9 cellular contexts compared by ENCODE assay signal in the genomic region with DNA sequence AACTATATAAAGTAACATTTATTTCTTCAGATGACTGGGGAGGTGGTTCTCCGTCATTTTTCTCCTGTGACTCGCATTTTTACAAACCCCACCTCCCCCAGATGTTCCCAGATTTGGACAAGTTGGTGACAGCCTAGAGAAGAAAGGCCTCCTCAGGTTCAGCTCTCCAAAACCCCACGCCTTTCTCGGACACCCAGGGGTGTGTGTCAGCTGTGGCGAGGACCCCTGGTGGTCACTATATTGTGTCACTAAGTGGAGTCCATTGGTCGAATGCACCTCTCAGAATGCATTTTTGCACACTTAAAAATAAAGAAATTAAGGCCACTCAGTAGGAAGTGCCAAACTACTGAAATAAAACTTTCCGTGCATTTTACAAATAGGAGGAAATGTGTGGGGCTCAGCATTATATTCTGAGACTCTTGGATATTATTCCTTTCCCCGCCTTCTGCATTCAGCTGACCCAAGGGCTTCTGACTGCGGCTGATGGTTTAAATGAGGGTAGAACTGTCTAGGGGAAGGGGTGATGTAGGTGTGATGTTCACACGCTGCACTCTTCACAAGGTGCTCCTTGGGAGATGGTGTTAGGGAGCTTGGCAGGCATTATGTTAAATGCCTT. TPM values are rescaled to one million over a fixed set of nuclear protein-coding genes. Genes with fewer than 3 reads are reported as not detected.
DNase-seq lines count a peak whose midpoint lies in the region; TF ChIP-seq lines count a peak whose summit lies in the region.
"Had no signal": no experiment of that assay in that cellular context is flagged by ENCODE, and none has a peak within 500 bp of the region (broad histone marks: within the 10 kb centered on the region; RNA-seq: fewer than 3 reads in every experiment).

No MANE protein-coding gene starts in this region.

- no peak overlapping the region for H2AFZ ChIP-seq in fibroblast of lung (ENCODE audit: low read length)

- peaks cover 6% of the 10 kb centered on the region for H3K36me3 ChIP-seq in fibroblast of lung (ENCODE audit: control insufficient read depth, insufficient read depth, low read length)

- H3K4me2 ChIP-seq in fibroblast of lung (ENCODE audit: extremely low read depth, insufficient read depth, low read length) = no peak overlapping the region
- H3K4me2 ChIP-seq: BLaER1 had no signal

- DNase-seq in DMS53 (lab: John Stamatoyannopoulos, UW) = peak; percentile 41
- DNase-seq in DMS53 treated with DMSO at 0.1 percent for 48 hours (lab: John Stamatoyannopoulos, UW; ENCODE audit: unreplicated experiment) = no peak
- DNase-seq in HL-60 (ENCODE audit: low read depth in 1 of 2, low spot score in 1 of 2) = peak in 1 of 2 experiments; percentile 5
- peak; percentile 31 for DNase-seq in activated CD4-positive, alpha-beta T cell treated with anti-CD3 and anti-CD28 coated beads, Interleukin-2, amount 50 U/mL, for 1 hour
- peak; percentile 52 to 67 for DNase-seq in fibroblast of lung (ENCODE audit: low read depth in 2 of 2)
- DNase-seq in renal cortical epithelial cell (ENCODE audit: low read depth) = peak; percentile 21
- no peak for DNase-seq in SKM-1 (lab: John Stamatoyannopoulos, UW; ENCODE audit: unreplicated experiment)
- no peak for DNase-seq in MV-4-11 (lab: John Stamatoyannopoulos, UW)

- H3K4me3 ChIP-seq in HL-60 (replicated peaks; ENCODE audit: insufficient read depth, low read length) = no peak overlapping the region
- no peak overlapping the region for H3K4me3 ChIP-seq in fibroblast of lung (replicated peaks in 1 of 4; ENCODE audit: control extremely low read depth in 1 of 4, insufficient read depth in 1 of 4, low read depth in 3 of 4, low read length in 4 of 4)
- H3K4me3 ChIP-seq: BLaER1 had no signal

- no peaks in the 10 kb centered on the region for H3K9me3 ChIP-seq in fibroblast of lung (ENCODE audit: control insufficient read depth, insufficient read depth, low read depth, low read length)
- H3K9me3 ChIP-seq: BLaER1 had no signal

- H3K27me3 ChIP-seq in HL-60 (ENCODE audit: insufficient read depth, poor library complexity, severe bottlenecking) (no peaks in the 10 kb centered on the region), fibroblast of lung (ENCODE audit: control insufficient read depth, insufficient read depth, low read length) (no peaks in the 10 kb centered on the region)
- H3K27me3 ChIP-seq: BLaER1 had no signal

- H3K27ac ChIP-seq in HL-60 (replicated peaks) (no peak overlapping the region), fibroblast of lung (ENCODE audit: insufficient read depth, low read length) (peak overlapping the region; percentile 11)
- H3K27ac ChIP-seq: BLaER1 had no signal

- no peaks in the 10 kb centered on the region for H4K20me1 ChIP-seq in fibroblast of lung (ENCODE audit: control insufficient read depth, extremely low read depth, insufficient read depth, low read length)
- H4K20me1 ChIP-seq: BLaER1 had no signal

- no peaks in the 10 kb centered on the region for H3K79me2 ChIP-seq in fibroblast of lung (ENCODE audit: control insufficient read depth, insufficient read depth, low read length)

- H3K9ac ChIP-seq in fibroblast of lung (ENCODE audit: insufficient read depth, low read length) = no peak overlapping the region
- H3K9ac ChIP-seq: BLaER1 had no signal

- TF ChIP-seq CTCF in HL-60 (IDR thresholded peaks at IDR 0.05; ENCODE audit: insufficient read depth, low read length) (peak; percentile 24), fibroblast of lung (conservative IDR thresholded peaks at IDR 0.05 in 1 of 2, IDR thresholded peaks at IDR 0.05 in 1 of 2; ENCODE audit: low read depth in 1 of 2, low read length in 2 of 2) (peak; percentile 46 to 61)

- peaks cover 14% of the 10 kb centered on the region for H3K4me1 ChIP-seq in fibroblast of lung (ENCODE audit: control insufficient read depth, extremely low read depth, insufficient read depth, low read length)
- H3K4me1 ChIP-seq: BLaER1 had no signal

RNA-seq across cellular contexts. Expression of gene ACO1, which starts 47.6 kb away (rescaled TPM):
- total RNA-seq in fibroblast of lung (51.1 and 77.8 TPM in 2 replicates), renal cortical epithelial cell (78.0 and 190 TPM in 2 replicates)
- 147 and 158 TPM in 2 replicates for polyA plus RNA-seq in fibroblast of lung
- 96.1 and 102 TPM in 2 replicates for polyA plus RNA-seq in fibroblast of lung (2012)
- 86.7 and 101 TPM in 2 replicates for polyA minus RNA-seq in fibroblast of lung (ENCODE audit: low replicate concordance)

Comparison
In these comparisons a context has a peak if more than half of its experiments do, and no peak if none do; other contexts are left out.
1. DNase-seq: peak in DMS53 (single experiment), activated CD4-positive, alpha-beta T cell treated with anti-CD3 and anti-CD28 coated beads, Interleukin-2, amount 50 U/mL, for 1 hour (single experiment), fibroblast of lung (2 of 2) and renal cortical epithelial cell (single experiment); none in DMS53 treated with DMSO at 0.1 percent for 48 hours (single experiment), SKM-1 (single experiment) and MV-4-11 (single experiment).